In genomic region chr16:2110332-2111008, GRCh38 we compare ENCODE assay signal across 1 cellular context.
TF ChIP-seq lines count a peak whose summit lies in the region.

No MANE protein-coding gene starts in this region.

TF ChIP-seq in HEK293, 187 proteins besides CTCF, POLR2A, EP300 and RAD21:
- 0 out of 2 replicates have a peak, but pooled peaks have one; percentile 14 for TF ChIP-seq HIC1 (tag by site-specific recombination; IDR thresholded peaks at IDR 0.05)
TF ChIP-seq in HEK293: peak in this region for 1; not testable (repeated sequence) for 186.
